21 cellular contexts compared by ENCODE assay signal in the genomic region with DNA sequence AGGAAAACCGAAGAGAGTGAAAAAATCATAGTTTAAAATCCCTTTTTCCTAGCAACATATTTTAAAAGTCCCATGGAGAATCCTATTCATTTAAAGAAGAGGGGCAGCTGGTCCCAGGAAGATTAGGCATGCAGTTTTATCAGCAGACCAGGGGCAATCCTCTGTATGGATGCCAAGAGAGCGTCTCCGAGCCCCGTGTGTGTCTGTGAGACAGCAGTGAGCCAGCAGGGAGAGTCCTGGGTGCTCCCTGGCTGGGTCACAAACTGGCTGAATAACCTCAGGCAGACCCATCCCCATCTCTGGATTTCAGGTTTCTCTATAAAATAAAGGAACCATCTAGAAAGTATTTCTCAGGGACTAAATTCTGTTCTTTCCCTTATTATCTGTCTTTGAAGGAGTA.
DNase-seq lines count a peak whose midpoint lies in the region; ATAC-seq and TF ChIP-seq lines count a peak whose summit lies in the region.
"Had no signal": no experiment of that assay in that cellular context is flagged by ENCODE, and none has a peak within 500 bp of the region (broad histone marks: within the 10 kb centered on the region; RNA-seq: fewer than 3 reads in every experiment).

No MANE protein-coding gene starts in this region.

- CTCF ChIA-PET in MCF 10A (lab: Yijun Ruan, JAX) = no interaction called here

- TF ChIP-seq POLR2A in breast epithelium (IDR thresholded peaks at IDR 0.05) = no peak

- no peaks in the 10 kb centered on the region for H3K36me3 ChIP-seq in breast epithelium
- H3K36me3 ChIP-seq: BE2C, HAP-1 had no signal

- H3K27me3 ChIP-seq in breast epithelium = no peaks in the 10 kb centered on the region
- H3K27me3 ChIP-seq: BE2C; BLaER1 treated with 17β-estradiol and CSF1 and Interleukin-3, amounts not matched to agents 10 nM and 100 nM had no signal

- peaks cover 6% of the 10 kb centered on the region for H3K36me3 Mint-ChIP-seq in MCF 10A (ENCODE audit: insufficient read depth, unreplicated experiment)
- H3K36me3 Mint-ChIP-seq in chondrocyte (ENCODE audit: low read depth) = peaks cover 14% of the 10 kb centered on the region
- peaks cover 45% of the 10 kb centered on the region for H3K36me3 Mint-ChIP-seq in stimulated activated memory B cell treated with anti-CD40 and anti-IgM and Interleukin-4, amounts not matched to agents 10 μg/mL and 1 μg/mL and 100 μg/mL, for 72 hours

- intact Hi-C loops in breast epithelium (cut with DNase I; ENCODE audit: low total_unique reads) = no loop called here
- intact Hi-C loops in MCF 10A (cut with micrococcal nuclease) = no loop called here

- H3K4me1 ChIP-seq in breast epithelium = no peaks in the 10 kb centered on the region
- H3K4me1 ChIP-seq: BE2C, HAP-1 had no signal

- no peaks in the 10 kb centered on the region for H3K27me3 Mint-ChIP-seq in MCF 10A (ENCODE audit: insufficient read depth, unreplicated experiment)
- H3K27me3 Mint-ChIP-seq in chondrocyte (ENCODE audit: low read depth) = no peaks in the 10 kb centered on the region
- H3K27me3 Mint-ChIP-seq in stimulated activated memory B cell treated with anti-CD40 and anti-IgM and Interleukin-4, amounts not matched to agents 10 μg/mL and 1 μg/mL and 100 μg/mL, for 72 hours = no peaks in the 10 kb centered on the region
- H3K27me3 Mint-ChIP-seq: CD4-positive, alpha-beta T cell had no signal

- DNase-seq in breast epithelium (ENCODE audit: low spot score in 2 of 2) = no peak
- no peak for DNase-seq in MCF 10A (ENCODE audit: unreplicated experiment)
- DNase-seq in chondrocyte (ENCODE audit: low spot score) = no peak
- DNase-seq in substantia nigra (lab: John Stamatoyannopoulos, UW) = no peak
- no peak for DNase-seq in NK-92 treated with Interleukin-12 subunit alpha and Interleukin-12 subunit beta, amount 100 ng/mL, for 24 hours (lab: John Stamatoyannopoulos, UW)
- DNase-seq: AML-193; BE2C; CD4-positive, alpha-beta T cell; CD8-positive, alpha-beta memory T cell; DMS53; DMS79 treated with DMSO at 0.1 percent for 48 hours; GF-D8; GOT3; HFFc6 had no signal

- H3K9me3 Mint-ChIP-seq in MCF 10A (ENCODE audit: unreplicated experiment) (peaks cover 7% of the 10 kb centered on the region), chondrocyte (ENCODE audit: low read depth) (peaks cover 14% of the 10 kb centered on the region)
- H3K9me3 Mint-ChIP-seq in stimulated activated memory B cell treated with anti-CD40 and anti-IgM and Interleukin-4, amounts not matched to agents 10 μg/mL and 1 μg/mL and 100 μg/mL, for 72 hours = peaks cover 7% of the 10 kb centered on the region
- H3K9me3 Mint-ChIP-seq: HFFc6 had no signal

- TF ChIP-seq CTCF in breast epithelium (IDR thresholded peaks at IDR 0.05) (no peak), MCF 10A (IDR thresholded peaks at IDR 0.05; ENCODE audit: unreplicated experiment) (no peak), chondrocyte (IDR thresholded peaks at IDR 0.05) (no peak)

- no peak overlapping the region for H3K4me3 ChIP-seq in breast epithelium
- H3K4me3 ChIP-seq: BLaER1 treated with 17β-estradiol and CSF1 and Interleukin-3, amounts not matched to agents 10 nM and 100 nM; HAP-1 had no signal

- H3K27ac ChIP-seq in breast epithelium (peak overlapping the region; percentile 20 to 26), substantia nigra (ENCODE audit: low read depth, low read length, poor library complexity, severe bottlenecking) (no peak overlapping the region)
- H3K27ac ChIP-seq: 22Rv1; BLaER1 treated with 17β-estradiol and CSF1 and Interleukin-3, amounts not matched to agents 10 nM and 100 nM had no signal

- H3K4me3 Mint-ChIP-seq in MCF 10A (ENCODE audit: unreplicated experiment) (no peak overlapping the region), chondrocyte (ENCODE audit: unreplicated experiment) (no peak overlapping the region)
- H3K4me3 Mint-ChIP-seq in stimulated activated memory B cell treated with anti-CD40 and anti-IgM and Interleukin-4, amounts not matched to agents 10 μg/mL and 1 μg/mL and 100 μg/mL, for 72 hours = no peak overlapping the region
- H3K4me3 Mint-ChIP-seq: CD14-positive monocyte; CD4-positive, alpha-beta T cell; CD8-positive, alpha-beta memory T cell; HFFc6 had no signal

- BruUV-seq in MCF 10A (replicated peaks; lab: Mats Ljungman, UMichigan) = no TSS peak

- H3K4me1 Mint-ChIP-seq in MCF 10A (ENCODE audit: insufficient read depth, unreplicated experiment) (no peaks in the 10 kb centered on the region), chondrocyte (ENCODE audit: low read depth) (peaks cover 21% of the 10 kb centered on the region)
- H3K4me1 Mint-ChIP-seq in stimulated activated memory B cell treated with anti-CD40 and anti-IgM and Interleukin-4, amounts not matched to agents 10 μg/mL and 1 μg/mL and 100 μg/mL, for 72 hours = peaks cover 24% of the 10 kb centered on the region
- H3K4me1 Mint-ChIP-seq: CD8-positive, alpha-beta memory T cell had no signal

- ATAC-seq in stimulated activated memory B cell treated with anti-CD40 and anti-IgM and Interleukin-4, amounts not matched to agents 10 μg/mL and 1 μg/mL and 100 μg/mL, for 72 hours = no peak
- ATAC-seq in GM21515 (IDR thresholded peaks at IDR 0.05; ENCODE audit: unreplicated experiment) (no peak), GM18870 (IDR thresholded peaks at IDR 0.05; ENCODE audit: unreplicated experiment) (no peak)

- H3K27ac Mint-ChIP-seq in MCF 10A (ENCODE audit: low read depth, unreplicated experiment) (no peak overlapping the region), chondrocyte (ENCODE audit: unreplicated experiment) (peak overlapping the region; percentile 69)
- H3K27ac Mint-ChIP-seq in stimulated activated memory B cell treated with anti-CD40 and anti-IgM and Interleukin-4, amounts not matched to agents 10 μg/mL and 1 μg/mL and 100 μg/mL, for 72 hours = peak overlapping the region; percentile 1
- H3K27ac Mint-ChIP-seq: CD4-positive, alpha-beta T cell; CD8-positive, alpha-beta memory T cell; HFFc6 had no signal

- no peaks in the 10 kb centered on the region for H3K9me3 ChIP-seq in breast epithelium
- H3K9me3 ChIP-seq: BE2C, HAP-1 had no signal

- POLR2A ChIA-PET in MCF 10A (lab: Yijun Ruan, JAX) = no interaction called here
